Comparison of ENCODE assay signal across 1 cellular context in genomic region chr1:36397378-36398230, GRCh38.
TF ChIP-seq lines count a peak whose summit lies in the region.

LSM10 (minus strand) TSS chr1:36397908; CDS start chr1:36394129, 3,779 bp downstream.

TF ChIP-seq in HepG2, 621 proteins besides CTCF, POLR2A, EP300 and RAD21 (continued from another document and continues in another):
- TF ChIP-seq, protein P1, sequence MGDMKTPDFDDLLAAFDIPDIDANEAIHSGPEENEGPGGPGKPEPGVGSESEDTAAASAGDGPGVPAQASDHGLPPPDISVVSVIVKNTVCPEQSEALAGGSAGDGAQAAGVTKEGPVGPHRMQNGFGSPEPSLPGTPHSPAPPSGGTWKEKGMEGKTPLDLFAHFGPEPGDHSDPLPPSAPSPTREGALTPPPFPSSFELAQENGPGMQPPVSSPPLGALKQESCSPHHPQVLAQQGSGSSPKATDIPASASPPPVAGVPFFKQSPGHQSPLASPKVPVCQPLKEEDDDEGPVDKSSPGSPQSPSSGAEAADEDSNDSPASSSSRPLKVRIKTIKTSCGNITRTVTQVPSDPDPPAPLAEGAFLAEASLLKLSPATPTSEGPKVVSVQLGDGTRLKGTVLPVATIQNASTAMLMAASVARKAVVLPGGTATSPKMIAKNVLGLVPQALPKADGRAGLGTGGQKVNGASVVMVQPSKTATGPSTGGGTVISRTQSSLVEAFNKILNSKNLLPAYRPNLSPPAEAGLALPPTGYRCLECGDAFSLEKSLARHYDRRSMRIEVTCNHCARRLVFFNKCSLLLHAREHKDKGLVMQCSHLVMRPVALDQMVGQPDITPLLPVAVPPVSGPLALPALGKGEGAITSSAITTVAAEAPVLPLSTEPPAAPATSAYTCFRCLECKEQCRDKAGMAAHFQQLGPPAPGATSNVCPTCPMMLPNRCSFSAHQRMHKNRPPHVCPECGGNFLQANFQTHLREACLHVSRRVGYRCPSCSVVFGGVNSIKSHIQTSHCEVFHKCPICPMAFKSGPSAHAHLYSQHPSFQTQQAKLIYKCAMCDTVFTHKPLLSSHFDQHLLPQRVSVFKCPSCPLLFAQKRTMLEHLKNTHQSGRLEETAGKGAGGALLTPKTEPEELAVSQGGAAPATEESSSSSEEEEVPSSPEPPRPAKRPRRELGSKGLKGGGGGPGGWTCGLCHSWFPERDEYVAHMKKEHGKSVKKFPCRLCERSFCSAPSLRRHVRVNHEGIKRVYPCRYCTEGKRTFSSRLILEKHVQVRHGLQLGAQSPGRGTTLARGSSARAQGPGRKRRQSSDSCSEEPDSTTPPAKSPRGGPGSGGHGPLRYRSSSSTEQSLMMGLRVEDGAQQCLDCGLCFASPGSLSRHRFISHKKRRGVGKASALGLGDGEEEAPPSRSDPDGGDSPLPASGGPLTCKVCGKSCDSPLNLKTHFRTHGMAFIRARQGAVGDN (CRISPR knock-in tag; IDR thresholded peaks at IDR 0.05), result peak; percentile 85
- TF ChIP-seq ZNF773 (CRISPR knock-in tag; IDR thresholded peaks at IDR 0.05; ENCODE audit: borderline replicate concordance) (peak; percentile 86; the same call in 1 of the 2 replicates), ZNF280B (CRISPR knock-in tag; IDR thresholded peaks at IDR 0.05; ENCODE audit: borderline replicate concordance) (0 out of 2 replicates have a peak, but pooled peaks have one; percentile 40), SAP130 (CRISPR knock-in tag; IDR thresholded peaks at IDR 0.05; ENCODE audit: low read depth) (peak; percentile 96), TCF12 (IDR thresholded peaks at IDR 0.05) (no peak), TCF12 (CRISPR knock-in tag; IDR thresholded peaks at IDR 0.05) (0 out of 2 replicates have a peak, but pooled peaks have one; percentile 52), NAIF1 (CRISPR knock-in tag; IDR thresholded peaks at IDR 0.05; ENCODE audit: borderline replicate concordance) (peak; percentile 78; the same call in 1 of the 2 replicates), ATF1 (CRISPR knock-in tag; IDR thresholded peaks at IDR 0.05) (peak; percentile 77), EEA1 (CRISPR knock-in tag; IDR thresholded peaks at IDR 0.05; ENCODE audit: borderline replicate concordance) (0 out of 2 replicates have a peak, but pooled peaks have one; percentile 46), ZNF672 (CRISPR knock-in tag; IDR thresholded peaks at IDR 0.05) (no peak), ZNF17 (CRISPR knock-in tag; IDR thresholded peaks at IDR 0.05) (no peak), TOE1 (CRISPR knock-in tag; IDR thresholded peaks at IDR 0.05) (peak; percentile 69; the same call in 1 of the 2 replicates), SOX13 (IDR thresholded peaks at IDR 0.05) (no peak), SOX13 (CRISPR knock-in tag; conservative IDR thresholded peaks at IDR 0.05 in 1 of 2, IDR thresholded peaks at IDR 0.05 in 1 of 2) (no peak), MXD4 (CRISPR knock-in tag; IDR thresholded peaks at IDR 0.05) (peak; percentile 90), SPEN (CRISPR knock-in tag; IDR thresholded peaks at IDR 0.05; ENCODE audit: low read depth) (0 out of 2 replicates have a peak, but pooled peaks have one; percentile 57), STAG1 (CRISPR knock-in tag; IDR thresholded peaks at IDR 0.05) (no peak), ASH2L (IDR thresholded peaks at IDR 0.05; ENCODE audit: insufficient read length, low read depth, low read length) (peak; percentile 58), HNRNPL (IDR thresholded peaks at IDR 0.05; ENCODE audit: low read depth, low read length) (0 out of 2 replicates have a peak, but pooled peaks have one; percentile 38), ATAD3A (CRISPR knock-in tag; IDR thresholded peaks at IDR 0.05) (no peak), ATF7-NPFF (CRISPR knock-in tag; IDR thresholded peaks at IDR 0.05; ENCODE audit: low read depth) (peak; percentile 68; the same call in 1 of the 2 replicates), AGO2 (optimal IDR thresholded peaks at IDR 0.05; ENCODE audit: low read depth, low read length) (peak; percentile 25), ZNF704 (CRISPR knock-in tag; IDR thresholded peaks at IDR 0.05; ENCODE audit: borderline replicate concordance) (peak; percentile 77; the same call in 1 of the 2 replicates), ZNF792 (CRISPR knock-in tag; IDR thresholded peaks at IDR 0.05) (peak; percentile 53; the same call in 1 of the 2 replicates), ZFX (CRISPR knock-in tag; IDR thresholded peaks at IDR 0.05; ENCODE audit: low read depth) (peak; percentile 91), REPIN1 (CRISPR knock-in tag; IDR thresholded peaks at IDR 0.05; ENCODE audit: borderline replicate concordance, low read depth) (peak; percentile 66; the same call in 1 of the 2 replicates), RNF2 (conservative IDR thresholded peaks at IDR 0.05; ENCODE audit: low read depth) (0 out of 2 replicates have a peak, but pooled peaks have one; percentile 51), ZNF160 (CRISPR knock-in tag; IDR thresholded peaks at IDR 0.05) (peak; percentile 43; the same call in 1 of the 2 replicates), ZNF331 (CRISPR knock-in tag; IDR thresholded peaks at IDR 0.05) (0 out of 2 replicates have a peak, but pooled peaks have one; percentile 41), KLF9 (CRISPR knock-in tag; IDR thresholded peaks at IDR 0.05; ENCODE audit: low read depth) (no peak), HNF4A (CRISPR knock-in tag; IDR thresholded peaks at IDR 0.05) (peak; percentile 32; the same call in 1 of the 2 replicates), PATZ1 (CRISPR knock-in tag; IDR thresholded peaks at IDR 0.05) (0 out of 2 replicates have a peak, but pooled peaks have one; percentile 18), MEIS2 (CRISPR knock-in tag; IDR thresholded peaks at IDR 0.05) (peak; percentile 39; the same call in 1 of the 2 replicates), ZNF547 (CRISPR knock-in tag; IDR thresholded peaks at IDR 0.05) (0 out of 2 replicates have a peak, but pooled peaks have one; percentile 61), KDM6A (CRISPR knock-in tag; IDR thresholded peaks at IDR 0.05; ENCODE audit: low read depth) (0 out of 2 replicates have a peak, but pooled peaks have one; percentile 17), ZNF556 (CRISPR knock-in tag; IDR thresholded peaks at IDR 0.05; ENCODE audit: borderline replicate concordance) (no peak), NFYC (CRISPR knock-in tag; IDR thresholded peaks at IDR 0.05) (peak; percentile 86), FOSL2 (CRISPR knock-in tag; IDR thresholded peaks at IDR 0.05) (peak; percentile 72), RBFOX2 (IDR thresholded peaks at IDR 0.05; ENCODE audit: low read depth, low read length) (peak; percentile 89), KMT2B (CRISPR knock-in tag; IDR thresholded peaks at IDR 0.05) (0 out of 2 replicates have a peak, but pooled peaks have one; percentile 74), GLI4 (CRISPR knock-in tag; IDR thresholded peaks at IDR 0.05; ENCODE audit: borderline replicate concordance) (peak; percentile 43; the same call in 1 of the 2 replicates), HES4 (CRISPR knock-in tag; IDR thresholded peaks at IDR 0.05; ENCODE audit: borderline replicate concordance) (no peak), RFXAP (CRISPR knock-in tag; IDR thresholded peaks at IDR 0.05; ENCODE audit: borderline replicate concordance) (0 out of 2 replicates have a peak, but pooled peaks have one; percentile 57), ZNF225 (CRISPR knock-in tag; IDR thresholded peaks at IDR 0.05) (0 out of 2 replicates have a peak, but pooled peaks have one; percentile 56), RBM39 (IDR thresholded peaks at IDR 0.05; ENCODE audit: low read depth, low read length, poor library complexity, severe bottlenecking) (peak; percentile 35), SIN3A (IDR thresholded peaks at IDR 0.05; ENCODE audit: borderline replicate concordance, low read depth, low read length) (peak; percentile 89)
- TF ChIP-seq, protein P2, sequence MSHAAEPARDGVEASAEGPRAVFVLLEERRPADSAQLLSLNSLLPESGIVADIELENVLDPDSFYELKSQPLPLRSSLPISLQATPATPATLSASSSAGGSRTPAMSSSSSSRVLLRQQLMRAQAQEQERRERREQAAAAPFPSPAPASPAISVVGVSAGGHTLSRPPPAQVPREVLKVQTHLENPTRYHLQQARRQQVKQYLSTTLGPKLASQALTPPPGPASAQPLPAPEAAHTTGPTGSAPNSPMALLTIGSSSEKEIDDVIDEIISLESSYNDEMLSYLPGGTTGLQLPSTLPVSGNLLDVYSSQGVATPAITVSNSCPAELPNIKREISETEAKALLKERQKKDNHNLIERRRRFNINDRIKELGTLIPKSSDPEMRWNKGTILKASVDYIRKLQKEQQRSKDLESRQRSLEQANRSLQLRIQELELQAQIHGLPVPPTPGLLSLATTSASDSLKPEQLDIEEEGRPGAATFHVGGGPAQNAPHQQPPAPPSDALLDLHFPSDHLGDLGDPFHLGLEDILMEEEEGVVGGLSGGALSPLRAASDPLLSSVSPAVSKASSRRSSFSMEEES (CRISPR knock-in tag; IDR thresholded peaks at IDR 0.05), result peak; percentile 77
- TF ChIP-seq, protein P3, sequence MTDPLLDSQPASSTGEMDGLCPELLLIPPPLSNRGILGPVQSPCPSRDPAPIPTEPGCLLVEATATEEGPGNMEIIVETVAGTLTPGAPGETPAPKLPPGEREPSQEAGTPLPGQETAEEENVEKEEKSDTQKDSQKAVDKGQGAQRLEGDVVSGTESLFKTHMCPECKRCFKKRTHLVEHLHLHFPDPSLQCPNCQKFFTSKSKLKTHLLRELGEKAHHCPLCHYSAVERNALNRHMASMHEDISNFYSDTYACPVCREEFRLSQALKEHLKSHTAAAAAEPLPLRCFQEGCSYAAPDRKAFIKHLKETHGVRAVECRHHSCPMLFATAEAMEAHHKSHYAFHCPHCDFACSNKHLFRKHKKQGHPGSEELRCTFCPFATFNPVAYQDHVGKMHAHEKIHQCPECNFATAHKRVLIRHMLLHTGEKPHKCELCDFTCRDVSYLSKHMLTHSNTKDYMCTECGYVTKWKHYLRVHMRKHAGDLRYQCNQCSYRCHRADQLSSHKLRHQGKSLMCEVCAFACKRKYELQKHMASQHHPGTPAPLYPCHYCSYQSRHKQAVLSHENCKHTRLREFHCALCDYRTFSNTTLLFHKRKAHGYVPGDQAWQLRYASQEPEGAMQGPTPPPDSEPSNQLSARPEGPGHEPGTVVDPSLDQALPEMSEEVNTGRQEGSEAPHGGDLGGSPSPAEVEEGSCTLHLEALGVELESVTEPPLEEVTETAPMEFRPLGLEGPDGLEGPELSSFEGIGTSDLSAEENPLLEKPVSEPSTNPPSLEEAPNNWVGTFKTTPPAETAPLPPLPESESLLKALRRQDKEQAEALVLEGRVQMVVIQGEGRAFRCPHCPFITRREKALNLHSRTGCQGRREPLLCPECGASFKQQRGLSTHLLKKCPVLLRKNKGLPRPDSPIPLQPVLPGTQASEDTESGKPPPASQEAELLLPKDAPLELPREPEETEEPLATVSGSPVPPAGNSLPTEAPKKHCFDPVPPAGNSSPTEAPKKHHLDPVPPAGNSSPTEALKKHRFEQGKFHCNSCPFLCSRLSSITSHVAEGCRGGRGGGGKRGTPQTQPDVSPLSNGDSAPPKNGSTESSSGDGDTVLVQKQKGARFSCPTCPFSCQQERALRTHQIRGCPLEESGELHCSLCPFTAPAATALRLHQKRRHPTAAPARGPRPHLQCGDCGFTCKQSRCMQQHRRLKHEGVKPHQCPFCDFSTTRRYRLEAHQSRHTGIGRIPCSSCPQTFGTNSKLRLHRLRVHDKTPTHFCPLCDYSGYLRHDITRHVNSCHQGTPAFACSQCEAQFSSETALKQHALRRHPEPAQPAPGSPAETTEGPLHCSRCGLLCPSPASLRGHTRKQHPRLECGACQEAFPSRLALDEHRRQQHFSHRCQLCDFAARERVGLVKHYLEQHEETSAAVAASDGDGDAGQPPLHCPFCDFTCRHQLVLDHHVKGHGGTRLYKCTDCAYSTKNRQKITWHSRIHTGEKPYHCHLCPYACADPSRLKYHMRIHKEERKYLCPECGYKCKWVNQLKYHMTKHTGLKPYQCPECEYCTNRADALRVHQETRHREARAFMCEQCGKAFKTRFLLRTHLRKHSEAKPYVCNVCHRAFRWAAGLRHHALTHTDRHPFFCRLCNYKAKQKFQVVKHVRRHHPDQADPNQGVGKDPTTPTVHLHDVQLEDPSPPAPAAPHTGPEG (CRISPR knock-in tag; IDR thresholded peaks at IDR 0.05), result peak; percentile 67
- TF ChIP-seq, protein P4, sequence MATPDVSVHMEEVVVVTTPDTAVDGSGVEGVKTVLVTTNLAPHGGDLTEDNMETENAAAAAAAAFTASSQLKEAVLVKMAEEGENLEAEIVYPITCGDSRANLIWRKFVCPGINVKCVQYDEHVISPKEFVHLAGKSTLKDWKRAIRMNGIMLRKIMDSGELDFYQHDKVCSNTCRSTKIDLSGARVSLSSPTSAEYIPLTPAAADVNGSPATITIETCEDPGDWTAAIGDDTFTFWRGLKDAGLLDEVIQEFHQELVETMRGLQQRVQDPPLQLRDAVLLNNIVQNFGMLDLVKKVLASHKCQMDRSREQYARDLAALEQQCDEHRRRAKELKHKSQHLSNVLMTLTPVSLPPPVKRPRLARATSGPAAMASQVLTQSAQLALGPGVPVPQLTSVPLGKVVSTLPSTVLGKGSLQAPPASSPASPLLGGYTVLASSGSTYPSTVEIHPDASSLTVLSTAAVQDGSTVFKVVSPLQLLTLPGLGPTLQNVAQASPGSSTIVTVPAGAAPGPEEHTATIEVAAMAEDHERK (CRISPR knock-in tag; IDR thresholded peaks at IDR 0.05; ENCODE audit: low read depth), result peak; percentile 80
